In the genomic region with DNA sequence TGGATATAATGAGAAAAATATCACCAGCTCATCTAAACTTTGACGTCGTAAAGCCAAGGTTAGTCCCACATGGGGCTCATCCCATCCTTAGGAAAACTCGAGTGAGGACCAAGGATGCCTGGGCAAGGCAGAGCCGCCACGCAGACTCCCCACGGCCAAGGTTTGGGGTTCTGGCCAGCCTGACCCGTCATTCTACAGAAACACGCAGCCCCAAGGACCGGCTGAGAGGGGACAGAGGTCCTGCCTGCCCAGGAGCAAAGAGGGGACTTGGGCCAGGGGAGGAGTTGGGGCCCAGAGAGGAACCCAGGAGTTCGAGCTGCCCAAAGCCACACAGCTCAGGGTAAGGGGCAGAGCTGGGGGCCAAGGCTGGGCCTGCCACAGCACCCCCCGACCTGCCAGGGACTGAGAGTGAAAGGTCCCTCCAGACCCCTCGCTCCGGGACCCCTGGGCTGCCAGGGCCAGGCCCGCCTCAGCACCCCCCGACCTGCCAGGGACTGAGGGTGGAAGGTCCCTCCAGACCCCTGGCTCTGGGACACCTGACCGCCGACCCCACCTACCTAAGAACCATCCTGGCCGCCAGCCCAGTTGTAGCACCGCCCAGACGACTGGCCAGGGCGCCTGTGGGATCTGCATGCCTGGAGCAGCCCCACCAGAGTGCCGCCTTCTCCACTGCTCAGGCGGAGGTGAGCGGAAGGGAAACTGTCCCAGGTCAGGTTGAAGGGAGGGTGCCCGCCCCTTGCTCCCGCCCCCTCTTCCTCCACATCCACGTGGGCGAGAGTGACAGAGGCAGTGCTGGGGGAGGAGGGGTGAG, we compare ENCODE assay signal across 8 cellular contexts. TPM values are rescaled to one million over a fixed set of nuclear protein-coding genes. Genes with fewer than 3 reads are reported as not detected.
DNase-seq lines count a peak whose midpoint lies in the region; ATAC-seq and TF ChIP-seq lines count a peak whose summit lies in the region.

A gene (minus strand): TSS at position 689 of the 811 bp plus-strand sequence. CDS start 56 bp downstream, at position 633.

- H3K9ac ChIP-seq in SK-N-SH, result no peak within 1 kb of the TSS

- DNase-seq in SK-N-SH (peak; percentile 55), T-helper 2 cell (peak; percentile 13 to 64 (median 47)), upper lobe of left lung (peak in 1 of 2 donors; percentile 83), LoVo (ENCODE audit: low spot score) (no peak), activated gamma-delta T cell (lab: John Stamatoyannopoulos, UW) (no peak)
- DNase-seq in central memory CD4-positive, alpha-beta T cell, result peak; percentile 49

- peak in 1 of 4 donors; percentile 43 for TF ChIP-seq POLR2A in upper lobe of left lung (IDR thresholded peaks at IDR 0.05)

- peak within 1 kb of the TSS in 2 of 3 experiments; percentile 40 to 59 for H3K4me3 Mint-ChIP-seq in nephron

- no peaks in the 10 kb centered on the region for H3K36me3 Mint-ChIP-seq in nephron (ENCODE audit: low read depth)

- H3K9me3 ChIP-seq in SK-N-SH, result no peaks in the 10 kb centered on the region
- H3K9me3 ChIP-seq in upper lobe of left lung, result no peaks in the 10 kb centered on the region

- no peaks in the 10 kb centered on the region for H3F3A ChIP-seq in SK-N-SH (replicated peaks; ENCODE audit: insufficient read depth)

- H3K4me3 ChIP-seq in SK-N-SH (ENCODE audit: low read depth in 2 of 2, low read length in 1 of 2) (no peak within 1 kb of the TSS), upper lobe of left lung (peak within 1 kb of the TSS in 3 of 4 donors; percentile 23 to 33 (median 30))

- H3K27me3 ChIP-seq in SK-N-SH (ENCODE audit: insufficient read depth), result no peaks in the 10 kb centered on the region
- H3K27me3 ChIP-seq in upper lobe of left lung, result peaks cover 0 to 5% (median 2%) of the 10 kb centered on the region in 4 donors

- no peak for TF ChIP-seq RAD21 in SK-N-SH (IDR thresholded peaks at IDR 0.05; ENCODE audit: low read length)

- H3K36me3 ChIP-seq in SK-N-SH (replicated peaks in 1 of 2; ENCODE audit: control insufficient read depth in 1 of 2, insufficient read depth in 2 of 2, low read length in 1 of 2) (no peaks in the 10 kb centered on the region), upper lobe of left lung (no peaks in the 10 kb centered on the region)

- no peak within 1 kb of the TSS for H3K4me2 ChIP-seq in SK-N-SH

- H3K4me1 ChIP-seq in SK-N-SH (ENCODE audit: control insufficient read depth in 1 of 2, insufficient read depth in 2 of 2, low read depth in 1 of 2, low read length in 1 of 2) (peaks cover 12 to 19% of the 10 kb centered on the region in 2 experiments; a peak in 3 of 4 replicates), upper lobe of left lung (peaks cover 5 to 20% (median 12%) of the 10 kb centered on the region in 4 donors)

- H3K27ac ChIP-seq in SK-N-SH (ENCODE audit: low read depth in 2 of 2, low read length in 1 of 2) (no peak within 1 kb of the TSS), upper lobe of left lung (peak within 1 kb of the TSS; percentile 38 to 84 (median 70))

- H3K79me2 ChIP-seq in SK-N-SH (ENCODE audit: insufficient read depth), result no peaks in the 10 kb centered on the region

- TF ChIP-seq CTCF in SK-N-SH (IDR thresholded peaks at IDR 0.05), result no peak
- no peak for TF ChIP-seq CTCF in nephron (IDR thresholded peaks at IDR 0.05; ENCODE audit: unreplicated experiment in 3 of 3)
- no peak for TF ChIP-seq CTCF in upper lobe of left lung (IDR thresholded peaks at IDR 0.05)

- H4K20me1 ChIP-seq in SK-N-SH (ENCODE audit: insufficient read depth), result no peaks in the 10 kb centered on the region

- H2AFZ ChIP-seq in SK-N-SH (ENCODE audit: low read depth), result no peak within 1 kb of the TSS

- no peak for ATAC-seq in SK-N-SH treated with all-trans-retinoic acid at 6 μM for 48 hours
- ATAC-seq in upper lobe of left lung (ENCODE audit: low FRiP score in 2 of 2), result no peak

- peaks cover 14% of the 10 kb centered on the region for H3K4me1 Mint-ChIP-seq in nephron

- H3K27ac Mint-ChIP-seq in nephron, result peak within 1 kb of the TSS in 2 of 3 experiments; percentile 83 to 88

- H3K9me2 ChIP-seq in SK-N-SH, result no peaks in the 10 kb centered on the region

- CTCF ChIA-PET in SK-N-SH (lab: Yijun Ruan, JAX), result no interaction called here

- POLR2A ChIA-PET in SK-N-SH (lab: Yijun Ruan, JAX), result no interaction called here

- peaks cover 8% of the 10 kb centered on the region for H3K27me3 Mint-ChIP-seq in nephron (ENCODE audit: low read depth)

- TF ChIP-seq EP300 in SK-N-SH (IDR thresholded peaks at IDR 0.05; ENCODE audit: borderline replicate concordance in 1 of 2, low read depth in 1 of 2, low read length in 1 of 2) (no peak), upper lobe of left lung (IDR thresholded peaks at IDR 0.05) (no peak)

- H3K9me3 Mint-ChIP-seq in nephron, result no peaks in the 10 kb centered on the region

- WGBS in SK-N-SH (ENCODE audit: low lambda C conversion rate), result 76% methylated on average over 17 of the region's 28 CpGs
- 58 to 91% methylated on average over 6 to 24 of the region's 28 CpGs for WGBS in upper lobe of left lung, 2 donors

TF ChIP-seq in SK-N-SH, 30 proteins besides CTCF, POLR2A, EP300 and RAD21:
- TF ChIP-seq TCF12 (IDR thresholded peaks at IDR 0.05) (no peak), NFIC (IDR thresholded peaks at IDR 0.05; ENCODE audit: borderline replicate concordance) (no peak), NRF1 (IDR thresholded peaks at IDR 0.05; ENCODE audit: low read depth, low read length) (no peak), MEF2A (IDR thresholded peaks at IDR 0.05; ENCODE audit: borderline replicate concordance, low read depth) (no peak), TAF1 (IDR thresholded peaks at IDR 0.05; ENCODE audit: borderline replicate concordance, low read depth, low read length) (no peak), RFX5 (IDR thresholded peaks at IDR 0.05; ENCODE audit: low read length) (no peak)
- TF ChIP-seq, protein P1, sequence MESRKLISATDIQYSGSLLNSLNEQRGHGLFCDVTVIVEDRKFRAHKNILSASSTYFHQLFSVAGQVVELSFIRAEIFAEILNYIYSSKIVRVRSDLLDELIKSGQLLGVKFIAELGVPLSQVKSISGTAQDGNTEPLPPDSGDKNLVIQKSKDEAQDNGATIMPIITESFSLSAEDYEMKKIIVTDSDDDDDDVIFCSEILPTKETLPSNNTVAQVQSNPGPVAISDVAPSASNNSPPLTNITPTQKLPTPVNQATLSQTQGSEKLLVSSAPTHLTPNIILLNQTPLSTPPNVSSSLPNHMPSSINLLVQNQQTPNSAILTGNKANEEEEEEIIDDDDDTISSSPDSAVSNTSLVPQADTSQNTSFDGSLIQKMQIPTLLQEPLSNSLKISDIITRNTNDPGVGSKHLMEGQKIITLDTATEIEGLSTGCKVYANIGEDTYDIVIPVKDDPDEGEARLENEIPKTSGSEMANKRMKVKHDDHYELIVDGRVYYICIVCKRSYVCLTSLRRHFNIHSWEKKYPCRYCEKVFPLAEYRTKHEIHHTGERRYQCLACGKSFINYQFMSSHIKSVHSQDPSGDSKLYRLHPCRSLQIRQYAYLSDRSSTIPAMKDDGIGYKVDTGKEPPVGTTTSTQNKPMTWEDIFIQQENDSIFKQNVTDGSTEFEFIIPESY (IDR thresholded peaks at IDR 0.05; ENCODE audit: borderline replicate concordance, low read depth), result no peak
- TF ChIP-seq, protein P2, sequence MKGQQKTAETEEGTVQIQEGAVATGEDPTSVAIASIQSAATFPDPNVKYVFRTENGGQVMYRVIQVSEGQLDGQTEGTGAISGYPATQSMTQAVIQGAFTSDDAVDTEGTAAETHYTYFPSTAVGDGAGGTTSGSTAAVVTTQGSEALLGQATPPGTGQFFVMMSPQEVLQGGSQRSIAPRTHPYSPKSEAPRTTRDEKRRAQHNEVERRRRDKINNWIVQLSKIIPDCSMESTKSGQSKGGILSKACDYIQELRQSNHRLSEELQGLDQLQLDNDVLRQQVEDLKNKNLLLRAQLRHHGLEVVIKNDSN (IDR thresholded peaks at IDR 0.05; ENCODE audit: borderline replicate concordance, low read depth), result no peak

TF ChIP-seq in SK-N-SH treated with all-trans-retinoic acid at 6 μM for 48 hours, 23 proteins besides CTCF, POLR2A, EP300 and RAD21 (continues in another document):
- TF ChIP-seq PPARA (CRISPR knock-in tag; IDR thresholded peaks at IDR 0.05; ENCODE audit: borderline replicate concordance) (no peak), TOX (CRISPR knock-in tag; IDR thresholded peaks at IDR 0.05; ENCODE audit: borderline replicate concordance) (no peak), ISL1 (CRISPR knock-in tag; IDR thresholded peaks at IDR 0.05) (no peak), ZC3H10 (CRISPR knock-in tag; IDR thresholded peaks at IDR 0.05) (no peak), ZFP30 (CRISPR knock-in tag; IDR thresholded peaks at IDR 0.05) (no peak), GLIS3 (CRISPR knock-in tag; IDR thresholded peaks at IDR 0.05) (no peak), ESRRG (CRISPR knock-in tag; IDR thresholded peaks at IDR 0.05) (no peak), CSDC2 (CRISPR knock-in tag; IDR thresholded peaks at IDR 0.05) (no peak)
- TF ChIP-seq, protein P3, sequence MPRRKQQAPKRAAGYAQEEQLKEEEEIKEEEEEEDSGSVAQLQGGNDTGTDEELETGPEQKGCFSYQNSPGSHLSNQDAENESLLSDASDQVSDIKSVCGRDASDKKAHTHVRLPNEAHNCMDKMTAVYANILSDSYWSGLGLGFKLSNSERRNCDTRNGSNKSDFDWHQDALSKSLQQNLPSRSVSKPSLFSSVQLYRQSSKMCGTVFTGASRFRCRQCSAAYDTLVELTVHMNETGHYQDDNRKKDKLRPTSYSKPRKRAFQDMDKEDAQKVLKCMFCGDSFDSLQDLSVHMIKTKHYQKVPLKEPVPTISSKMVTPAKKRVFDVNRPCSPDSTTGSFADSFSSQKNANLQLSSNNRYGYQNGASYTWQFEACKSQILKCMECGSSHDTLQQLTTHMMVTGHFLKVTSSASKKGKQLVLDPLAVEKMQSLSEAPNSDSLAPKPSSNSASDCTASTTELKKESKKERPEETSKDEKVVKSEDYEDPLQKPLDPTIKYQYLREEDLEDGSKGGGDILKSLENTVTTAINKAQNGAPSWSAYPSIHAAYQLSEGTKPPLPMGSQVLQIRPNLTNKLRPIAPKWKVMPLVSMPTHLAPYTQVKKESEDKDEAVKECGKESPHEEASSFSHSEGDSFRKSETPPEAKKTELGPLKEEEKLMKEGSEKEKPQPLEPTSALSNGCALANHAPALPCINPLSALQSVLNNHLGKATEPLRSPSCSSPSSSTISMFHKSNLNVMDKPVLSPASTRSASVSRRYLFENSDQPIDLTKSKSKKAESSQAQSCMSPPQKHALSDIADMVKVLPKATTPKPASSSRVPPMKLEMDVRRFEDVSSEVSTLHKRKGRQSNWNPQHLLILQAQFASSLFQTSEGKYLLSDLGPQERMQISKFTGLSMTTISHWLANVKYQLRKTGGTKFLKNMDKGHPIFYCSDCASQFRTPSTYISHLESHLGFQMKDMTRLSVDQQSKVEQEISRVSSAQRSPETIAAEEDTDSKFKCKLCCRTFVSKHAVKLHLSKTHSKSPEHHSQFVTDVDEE (CRISPR knock-in tag; IDR thresholded peaks at IDR 0.05), result no peak

RNA-seq across cellular contexts. Expression of the gene that starts here (rescaled TPM):
- not detected in 2 replicates for polyA plus RNA-seq in SK-N-SH (2012; rRNA removed)
- not detected in 2 replicates for polyA plus RNA-seq in SK-N-SH (2012; cell fraction: cytosol; rRNA removed)
- polyA plus RNA-seq in SK-N-SH (2012; cell fraction: nucleus; rRNA removed), result not detected in 2 replicates
- 1 to 10 TPM in 2 of 6 donors, under 1 TPM in 3, not detected in 1; 0.49 to 4.2 (median 0.91) TPM for total RNA-seq in upper lobe of left lung

Comparison
In these comparisons a context has a peak if more than half of its experiments do, and no peak if none do; other contexts are left out.
1. Peak in DNase-seq in SK-N-SH; RNA of the gene not detected or under 1 TPM.
2. DNase-seq: peak in T-helper 2 cell (5 of 5) and central memory CD4-positive, alpha-beta T cell (single experiment); none in LoVo (single experiment) and activated gamma-delta T cell (single experiment).
3. H3K27ac ChIP-seq: peak in upper lobe of left lung (4 of 4); none in SK-N-SH (0 of 2).
4. H3K4me3 ChIP-seq: peak in upper lobe of left lung (3 of 4); none in SK-N-SH (0 of 2).